Comparison of ENCODE assay signal across 8 cellular contexts in the genomic region with DNA sequence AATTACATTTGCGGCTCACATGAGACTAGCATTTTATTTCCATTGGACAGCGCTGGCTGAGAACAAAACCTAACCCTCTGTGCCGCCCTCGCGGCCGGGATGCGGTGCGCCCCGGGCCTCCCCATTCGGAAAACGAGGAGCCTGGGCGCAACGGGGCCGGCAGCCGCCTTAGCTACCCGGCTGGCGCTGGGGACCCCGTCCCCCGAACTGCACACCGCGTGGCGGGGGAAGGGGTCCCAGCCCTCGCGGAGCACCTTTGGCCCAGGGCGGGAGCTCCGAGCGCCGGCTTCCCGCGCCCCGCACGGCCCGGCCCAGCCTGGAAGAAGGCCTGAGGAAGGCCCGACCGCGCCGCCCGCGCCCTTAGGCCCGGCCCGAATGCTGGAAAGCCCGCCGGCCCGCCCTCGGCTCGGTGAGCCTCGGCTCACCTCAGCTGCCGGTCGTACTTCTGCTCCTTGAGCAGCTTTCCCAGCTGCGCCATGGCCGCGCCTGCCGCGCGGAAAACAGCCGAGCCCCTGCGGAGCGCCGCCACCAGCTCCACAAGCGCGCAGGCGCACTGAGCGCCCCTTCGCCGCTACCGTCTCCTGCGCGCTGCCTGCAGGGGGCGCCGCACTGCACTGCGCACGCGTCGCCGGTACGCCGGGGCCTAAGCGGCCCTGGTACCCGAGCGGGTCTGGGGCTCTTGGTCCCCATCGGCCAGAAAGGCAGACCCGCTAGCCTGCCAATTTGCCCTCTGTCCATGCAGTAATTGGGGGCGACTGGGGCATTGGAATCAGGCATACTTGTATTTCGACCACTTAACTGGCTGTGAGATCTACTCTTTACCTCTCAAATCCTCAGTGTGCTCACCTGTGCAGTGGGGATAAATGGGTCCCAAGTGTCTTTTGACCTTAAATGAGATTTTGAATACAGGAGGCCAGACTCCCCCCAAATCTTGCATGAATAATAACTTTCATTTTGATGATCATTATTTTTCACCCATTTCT. TPM values are rescaled to one million over a fixed set of nuclear protein-coding genes. Genes with fewer than 3 reads are reported as not detected.
DNase-seq lines count a peak whose midpoint lies in the region; ATAC-seq and TF ChIP-seq lines count a peak whose summit lies in the region.

Gene NAE1 (minus strand): TSS at position 555 of the 983 bp plus-strand sequence. CDS start 77 bp downstream, at position 478.

- DNase-seq in DMS 273 treated with DMSO at 0.1 percent for 48 hours (lab: John Stamatoyannopoulos, UW) (peak; percentile 62), HuH-7 (ENCODE audit: low spot score) (peak; percentile 87), activated T-cell treated with anti-CD3 and anti-CD28 coated beads for 24 hours (ENCODE audit: low read depth) (peak; percentile 89), epithelial cell of proximal tubule (ENCODE audit: low read depth) (no peak)
- DNase-seq in stimulated activated CD8-positive, alpha-beta memory T cell treated with anti-CD3 and anti-CD28 coated beads, Interleukin-4, amount 100 ng/mL, for 48 hours: peak; percentile 92

- H3K79me2 ChIP-seq in OCI-LY1 (ENCODE audit: insufficient read depth, low read length): peaks cover 15% of the 10 kb centered on the region

- peaks cover 34% of the 10 kb centered on the region for H3K36me3 ChIP-seq in OCI-LY1 (ENCODE audit: insufficient read depth, low read length)
- H3K36me3 ChIP-seq in mucosa of rectum (ENCODE audit: control insufficient read depth in 2 of 2, insufficient read depth in 2 of 2, low read length in 2 of 2): peaks cover 16 to 18% of the 10 kb centered on the region in 2 donors

- ATAC-seq in GM21515 (IDR thresholded peaks at IDR 0.05; ENCODE audit: unreplicated experiment): peak; percentile 80

- peak within 1 kb of the TSS; percentile 43 for H2AFZ ChIP-seq in OCI-LY1 (ENCODE audit: low read length)

- no peaks in the 10 kb centered on the region; the same call in 1 of the 2 replicates for H3K27me3 ChIP-seq in OCI-LY1 (ENCODE audit: insufficient read depth, low read length)
- no peaks in the 10 kb centered on the region for H3K27me3 ChIP-seq in mucosa of rectum (ENCODE audit: control insufficient read depth in 2 of 2, insufficient read depth in 2 of 2, low read length in 2 of 2)

- H3K4me1 ChIP-seq in OCI-LY1 (ENCODE audit: insufficient read depth, low read length, severe bottlenecking): peaks cover 15% of the 10 kb centered on the region
- peaks cover 8 to 12% of the 10 kb centered on the region in 2 donors for H3K4me1 ChIP-seq in mucosa of rectum (ENCODE audit: control insufficient read depth in 2 of 2, insufficient read depth in 2 of 2, low read length in 2 of 2)

- peak within 1 kb of the TSS; percentile 68 for H3K4me2 ChIP-seq in OCI-LY1 (ENCODE audit: low read length)

- H3K9me3 ChIP-seq in OCI-LY1 (ENCODE audit: low read length) (no peaks in the 10 kb centered on the region), mucosa of rectum (ENCODE audit: control insufficient read depth in 2 of 2, low read length in 2 of 2) (no peaks in the 10 kb centered on the region)

- H3K9me2 ChIP-seq in OCI-LY1 (ENCODE audit: low read depth, low read length): no peaks in the 10 kb centered on the region

- H3K4me3 ChIP-seq in OCI-LY1 (ENCODE audit: low read depth, low read length, poor library complexity, severe bottlenecking) (peak within 1 kb of the TSS; percentile 70), epithelial cell of proximal tubule (ENCODE audit: low read depth, low read length) (peak within 1 kb of the TSS; percentile 87), mucosa of rectum (ENCODE audit: low read length in 2 of 2) (peak within 1 kb of the TSS; percentile 73 to 75)

- TF ChIP-seq CTCF in OCI-LY1 (IDR thresholded peaks at IDR 0.05; ENCODE audit: low read length) (peak; percentile 94), epithelial cell of proximal tubule (conservative IDR thresholded peaks at IDR 0.05; ENCODE audit: low read depth, low read length) (peak; percentile 84)

- H4K20me1 ChIP-seq in OCI-LY1 (ENCODE audit: insufficient read depth, low read length): no peaks in the 10 kb centered on the region

- H3K27ac ChIP-seq in OCI-LY1 (ENCODE audit: low read depth, low read length, poor library complexity, severe bottlenecking) (no peak within 1 kb of the TSS), mucosa of rectum (ENCODE audit: low read depth in 2 of 2, low read length in 2 of 2) (peak within 1 kb of the TSS; percentile 82 to 86)

- H3K9ac ChIP-seq in OCI-LY1 (ENCODE audit: low read length): peak within 1 kb of the TSS; percentile 76
- H3K9ac ChIP-seq in mucosa of rectum (ENCODE audit: low read depth in 1 of 2, low read length in 2 of 2): peak within 1 kb of the TSS; percentile 65 to 84

- no peaks in the 10 kb centered on the region for H3F3A ChIP-seq in OCI-LY1 (ENCODE audit: insufficient read depth, low read length)

RNA-seq across cellular contexts. Expression of gene NAE1, which starts in this region (rescaled TPM):
- total RNA-seq in epithelial cell of proximal tubule: 92.3 and 115 TPM in 2 replicates
